In the genomic region with DNA sequence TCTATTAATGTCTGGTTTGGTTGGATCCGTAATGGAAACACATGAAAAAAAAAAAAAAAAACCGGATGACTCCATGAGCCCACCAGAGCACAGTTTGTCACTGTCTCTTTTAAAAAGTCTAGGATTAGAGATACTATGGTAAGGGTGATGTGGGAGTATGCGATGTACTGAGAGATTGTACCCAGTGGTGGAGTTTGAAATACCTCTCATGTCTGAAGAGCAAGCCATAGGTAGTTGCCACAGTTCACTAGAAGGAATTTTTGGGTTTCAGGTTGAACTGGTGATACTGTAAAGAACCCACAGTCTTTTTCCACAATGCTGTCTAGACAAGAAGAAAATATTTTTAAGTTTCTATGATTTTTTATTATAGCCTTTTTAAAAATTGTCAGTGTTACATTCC, we compare ENCODE assay signal across 16 cellular contexts.
"Had no signal": no experiment of that assay in that cellular context is flagged by ENCODE, and none has a peak within 500 bp of the region (broad histone marks: within the 10 kb centered on the region; RNA-seq: fewer than 3 reads in every experiment).

No MANE protein-coding gene starts in this region.

- H3K4me2 ChIP-seq: neural progenitor cell had no signal

- H3K9me3 ChIP-seq: colonic mucosa, heart right ventricle, ovary, tibial nerve had no signal

- H3K4me1 ChIP-seq: colonic mucosa, neural progenitor cell had no signal

- H3K27me3 Mint-ChIP-seq: natural killer cell treated with Interleukin-12 subunit alpha and Interleukin-12 subunit beta and Interleukin-15 and Interleukin-18, amount 100 ng/mL, for 72 hours; progenitor cell of endocrine pancreas had no signal

- H3K4me1 Mint-ChIP-seq: mesothelial cell of epicardium, neural progenitor cell had no signal

- H3K36me3 ChIP-seq: ovary had no signal

- H3K27ac Mint-ChIP-seq: mesothelial cell of epicardium, neural progenitor cell, progenitor cell of endocrine pancreas had no signal

- H3K27ac ChIP-seq: colonic mucosa, neural progenitor cell, ovary, tibial nerve had no signal

- H2AFZ ChIP-seq: neural progenitor cell had no signal

- ATAC-seq: left lobe of liver; natural killer cell treated with Interleukin-12 subunit alpha and Interleukin-12 subunit beta and Interleukin-15 and Interleukin-18, amount 100 ng/mL, for 72 hours had no signal

- H3K27me3 ChIP-seq: colonic mucosa, heart right ventricle, neural progenitor cell, ovary, tibial nerve had no signal

- H3K4me3 Mint-ChIP-seq: mesothelial cell of epicardium; natural killer cell treated with Interleukin-12 subunit alpha and Interleukin-12 subunit beta and Interleukin-15 and Interleukin-18, amount 100 ng/mL, for 72 hours; neural progenitor cell had no signal

- H3K4me3 ChIP-seq: colonic mucosa, heart right ventricle, neural progenitor cell, ovary, tibial nerve had no signal

- H3K9me3 Mint-ChIP-seq: mesothelial cell of epicardium; natural killer cell treated with Interleukin-12 subunit alpha and Interleukin-12 subunit beta and Interleukin-15 and Interleukin-18, amount 100 ng/mL, for 72 hours; neural progenitor cell had no signal

- H3K9ac ChIP-seq: neural progenitor cell had no signal

- DNase-seq: colonic mucosa; effector CD4-positive, alpha-beta T cell; heart right ventricle; islet precursor cell; nucleus accumbens; ovary; right cardiac atrium; small intestine; stimulated activated CD4-positive, alpha-beta T cell treated with anti-CD3 and anti-CD28 coated beads, Interleukin-12 subunit alpha, Interleukin-12 subunit beta, amount 100 ng/mL, for 4 hours; stimulated activated naive CD4-positive, alpha-beta T cell treated with Interleukin-2 at 50 U/mL for 16 hours had no signal
